Comparison of ENCODE assay signal across 8 cellular contexts in the genomic region with DNA sequence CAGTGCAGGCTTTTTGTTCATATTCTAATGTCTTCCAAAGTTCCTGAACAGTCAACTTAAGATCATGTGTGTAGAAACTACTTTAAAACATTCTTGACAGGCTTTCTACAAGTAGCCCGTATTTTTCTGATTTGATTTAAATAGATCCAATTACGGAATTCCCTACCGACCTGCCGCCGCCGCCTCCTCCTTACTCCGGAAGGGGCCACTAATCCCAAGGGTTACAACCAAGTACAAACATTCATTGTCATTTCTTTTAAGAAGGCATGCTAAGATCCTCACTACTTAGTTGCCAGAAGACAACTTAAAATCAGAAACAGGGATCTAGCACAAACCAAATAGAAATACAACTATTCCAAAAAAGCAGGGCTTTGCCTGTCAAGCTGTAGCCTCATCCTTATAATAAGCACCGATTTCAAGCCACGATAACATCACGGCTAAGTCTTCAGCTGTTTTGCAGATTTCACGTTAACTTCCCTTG. TPM values are rescaled to one million over a fixed set of nuclear protein-coding genes. Genes with fewer than 3 reads are reported as not detected.
A peak's percentile ranks its signal among the peaks of the same experiment; 100 is the strongest.
DNase-seq lines count a peak whose midpoint lies in the region; ATAC-seq and TF ChIP-seq lines count a peak whose summit lies in the region.

No MANE protein-coding gene starts in this region.

- H3K27me3 ChIP-seq in ovary: no peaks in the 10 kb centered on the region

- intact Hi-C loops in activated CD4-positive, alpha-beta T cell treated with anti-CD3 and anti-CD28 coated beads, Interleukin-2, amount 10 ng/mL, durations not matched to agents 24 days and 14 days (cut with micrococcal nuclease): loop anchor here (2.0 to 5.0 kb wide), 4 partner anchors 217 to 423 kb away; partner anchors contain the start of genes IWS1, MAP3K2 and UGGT1
- intact Hi-C loops in ovary (cut with DNase I): no loop called here

- DNase-seq in activated CD4-positive, alpha-beta T cell treated with anti-CD3 and anti-CD28 coated beads, Interleukin-2, amount 10 ng/mL, durations not matched to agents 24 days and 14 days: no peak
- DNase-seq in activated CD4-positive, alpha-beta T cell treated with anti-CD3 and anti-CD28 coated beads, Interleukin-2, amount 50 U/mL, for 48 hours: no peak
- DNase-seq in fibroblast of pulmonary artery (ENCODE audit: low read depth) (peak; percentile 8), ovary (no peak)
- DNase-seq in activated CD8-positive, alpha-beta memory T cell treated with anti-CD3 and anti-CD28 coated beads, Interleukin-2, amount 50 U/mL, for 48 hours: no peak
- DNase-seq in stimulated activated CD4-positive, alpha-beta T cell treated with anti-CD3 and anti-CD28 coated beads, Interleukin-4, amount 100 ng/mL, for 1 hour: no peak
- DNase-seq in activated CD4-positive, alpha-beta T cell treated with anti-CD3 and anti-CD28 coated beads, Interleukin-2, amount 50 U/mL, for 4 hours: no peak

- no peaks in the 10 kb centered on the region for H3K9me3 ChIP-seq in ovary

- H3K4me1 Mint-ChIP-seq in activated CD4-positive, alpha-beta T cell treated with anti-CD3 and anti-CD28 coated beads, Interleukin-2, amount 10 ng/mL, durations not matched to agents 24 days and 14 days: peaks cover 34% of the 10 kb centered on the region

- H3K36me3 Mint-ChIP-seq in activated CD4-positive, alpha-beta T cell treated with anti-CD3 and anti-CD28 coated beads, Interleukin-2, amount 10 ng/mL, durations not matched to agents 24 days and 14 days (ENCODE audit: low read depth): peaks cover 23% of the 10 kb centered on the region

- peaks cover 1% of the 10 kb centered on the region for H3K27me3 Mint-ChIP-seq in activated CD4-positive, alpha-beta T cell treated with anti-CD3 and anti-CD28 coated beads, Interleukin-2, amount 10 ng/mL, durations not matched to agents 24 days and 14 days

- peaks cover 12% of the 10 kb centered on the region for H3K4me1 ChIP-seq in ovary (ENCODE audit: insufficient read depth)

- peak overlapping the region; percentile 80 for H3K4me3 ChIP-seq in fibroblast of pulmonary artery (replicated peaks; ENCODE audit: low read depth, low read length)
- H3K4me3 ChIP-seq in ovary: peak overlapping the region; percentile 96

- no peak for TF ChIP-seq EP300 in ovary (IDR thresholded peaks at IDR 0.05)

- H3K27ac Mint-ChIP-seq in activated CD4-positive, alpha-beta T cell treated with anti-CD3 and anti-CD28 coated beads, Interleukin-2, amount 10 ng/mL, durations not matched to agents 24 days and 14 days: peak overlapping the region; percentile 98

- 0 to 1% (median 0%) methylated on average over 11 of the region's 11 CpGs for WGBS in ovary, 3 donors

- TF ChIP-seq CTCF in fibroblast of pulmonary artery (IDR thresholded peaks at IDR 0.05; ENCODE audit: low read length, missing control alignments): no peak
- TF ChIP-seq CTCF in ovary (IDR thresholded peaks at IDR 0.05): no peak

- no peaks in the 10 kb centered on the region for H3K36me3 ChIP-seq in ovary

- no peaks in the 10 kb centered on the region for H3K9me3 Mint-ChIP-seq in activated CD4-positive, alpha-beta T cell treated with anti-CD3 and anti-CD28 coated beads, Interleukin-2, amount 10 ng/mL, durations not matched to agents 24 days and 14 days

- peak overlapping the region; percentile 83 to 88 for H3K27ac ChIP-seq in ovary

- ATAC-seq in SK-N-SH treated with all-trans-retinoic acid at 6 μM for 48 hours: peak; percentile 14

- peak overlapping the region; percentile 86 for H3K4me3 Mint-ChIP-seq in activated CD4-positive, alpha-beta T cell treated with anti-CD3 and anti-CD28 coated beads, Interleukin-2, amount 10 ng/mL, durations not matched to agents 24 days and 14 days

- no peak for TF ChIP-seq POLR2A in ovary (IDR thresholded peaks at IDR 0.05)

TF ChIP-seq in SK-N-SH treated with all-trans-retinoic acid at 6 μM for 48 hours, 23 proteins besides CTCF, POLR2A, EP300 and RAD21:
- TF ChIP-seq ZNF70 (CRISPR knock-in tag; IDR thresholded peaks at IDR 0.05) (no peak), ZNF565 (CRISPR knock-in tag; conservative IDR thresholded peaks at IDR 0.05; ENCODE audit: low read depth) (no peak), ZNF8 (CRISPR knock-in tag; IDR thresholded peaks at IDR 0.05) (no peak), PPARA (CRISPR knock-in tag; IDR thresholded peaks at IDR 0.05; ENCODE audit: borderline replicate concordance) (no peak), ZC3H10 (CRISPR knock-in tag; IDR thresholded peaks at IDR 0.05) (no peak), RARB (CRISPR knock-in tag; IDR thresholded peaks at IDR 0.05) (no peak), ZFP30 (CRISPR knock-in tag; IDR thresholded peaks at IDR 0.05) (no peak)
- TF ChIP-seq, protein P1, sequence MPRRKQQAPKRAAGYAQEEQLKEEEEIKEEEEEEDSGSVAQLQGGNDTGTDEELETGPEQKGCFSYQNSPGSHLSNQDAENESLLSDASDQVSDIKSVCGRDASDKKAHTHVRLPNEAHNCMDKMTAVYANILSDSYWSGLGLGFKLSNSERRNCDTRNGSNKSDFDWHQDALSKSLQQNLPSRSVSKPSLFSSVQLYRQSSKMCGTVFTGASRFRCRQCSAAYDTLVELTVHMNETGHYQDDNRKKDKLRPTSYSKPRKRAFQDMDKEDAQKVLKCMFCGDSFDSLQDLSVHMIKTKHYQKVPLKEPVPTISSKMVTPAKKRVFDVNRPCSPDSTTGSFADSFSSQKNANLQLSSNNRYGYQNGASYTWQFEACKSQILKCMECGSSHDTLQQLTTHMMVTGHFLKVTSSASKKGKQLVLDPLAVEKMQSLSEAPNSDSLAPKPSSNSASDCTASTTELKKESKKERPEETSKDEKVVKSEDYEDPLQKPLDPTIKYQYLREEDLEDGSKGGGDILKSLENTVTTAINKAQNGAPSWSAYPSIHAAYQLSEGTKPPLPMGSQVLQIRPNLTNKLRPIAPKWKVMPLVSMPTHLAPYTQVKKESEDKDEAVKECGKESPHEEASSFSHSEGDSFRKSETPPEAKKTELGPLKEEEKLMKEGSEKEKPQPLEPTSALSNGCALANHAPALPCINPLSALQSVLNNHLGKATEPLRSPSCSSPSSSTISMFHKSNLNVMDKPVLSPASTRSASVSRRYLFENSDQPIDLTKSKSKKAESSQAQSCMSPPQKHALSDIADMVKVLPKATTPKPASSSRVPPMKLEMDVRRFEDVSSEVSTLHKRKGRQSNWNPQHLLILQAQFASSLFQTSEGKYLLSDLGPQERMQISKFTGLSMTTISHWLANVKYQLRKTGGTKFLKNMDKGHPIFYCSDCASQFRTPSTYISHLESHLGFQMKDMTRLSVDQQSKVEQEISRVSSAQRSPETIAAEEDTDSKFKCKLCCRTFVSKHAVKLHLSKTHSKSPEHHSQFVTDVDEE (CRISPR knock-in tag; IDR thresholded peaks at IDR 0.05): no peak
- TF ChIP-seq, protein P2, sequence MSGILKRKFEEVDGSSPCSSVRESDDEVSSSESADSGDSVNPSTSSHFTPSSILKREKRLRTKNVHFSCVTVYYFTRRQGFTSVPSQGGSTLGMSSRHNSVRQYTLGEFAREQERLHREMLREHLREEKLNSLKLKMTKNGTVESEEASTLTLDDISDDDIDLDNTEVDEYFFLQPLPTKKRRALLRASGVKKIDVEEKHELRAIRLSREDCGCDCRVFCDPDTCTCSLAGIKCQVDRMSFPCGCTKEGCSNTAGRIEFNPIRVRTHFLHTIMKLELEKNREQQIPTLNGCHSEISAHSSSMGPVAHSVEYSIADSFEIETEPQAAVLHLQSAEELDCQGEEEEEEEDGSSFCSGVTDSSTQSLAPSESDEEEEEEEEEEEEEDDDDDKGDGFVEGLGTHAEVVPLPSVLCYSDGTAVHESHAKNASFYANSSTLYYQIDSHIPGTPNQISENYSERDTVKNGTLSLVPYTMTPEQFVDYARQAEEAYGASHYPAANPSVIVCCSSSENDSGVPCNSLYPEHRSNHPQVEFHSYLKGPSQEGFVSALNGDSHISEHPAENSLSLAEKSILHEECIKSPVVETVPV (CRISPR knock-in tag; IDR thresholded peaks at IDR 0.05): no peak

RNA-seq across cellular contexts. Expression of gene WDR33, which starts 0.8 kb away (rescaled TPM):
- 76.7 and 79.5 TPM in 2 replicates for total RNA-seq in activated CD4-positive, alpha-beta T cell treated with anti-CD3 and anti-CD28 coated beads, Interleukin-2, amount 10 ng/mL, durations not matched to agents 24 days and 14 days
- total RNA-seq in ovary: 10 to 100 TPM; 32.9 to 56.2 (median 50.5) TPM
- polyA plus RNA-seq in ovary: 10 to 100 TPM; 16.3 to 46.7 TPM

RNA-seq across cellular contexts. Expression of gene POLR2D, which starts 47.8 kb away (rescaled TPM):
- total RNA-seq in activated CD4-positive, alpha-beta T cell treated with anti-CD3 and anti-CD28 coated beads, Interleukin-2, amount 10 ng/mL, durations not matched to agents 24 days and 14 days: 77.5 and 80.4 TPM in 2 replicates
- 10 to 100 TPM in 5 of 7 donors, 1 to 10 TPM in 2; 8.0 to 31.2 (median 26.3) TPM for total RNA-seq in ovary
- polyA plus RNA-seq in ovary: 10 to 100 TPM; 13.1 to 32.5 TPM
